ENCODE assay signal across 15 cellular contexts in genomic region chr16:88506723-88507122, GRCh38.
"Had no signal": no experiment of that assay in that cellular context is flagged by ENCODE, and none has a peak within 500 bp of the region (broad histone marks: within the 10 kb centered on the region; RNA-seq: fewer than 3 reads in every experiment).

No MANE protein-coding gene starts in this region.

- H3K9me3 ChIP-seq: lower lobe of right lung, pancreas, sigmoid colon, spleen, thoracic aorta, tibial nerve, upper lobe of left lung had no signal

- H3K4me3 Mint-ChIP-seq: nephron progenitor cell; stimulated activated memory B cell treated with anti-CD40 and anti-IgM and Interleukin-4, amounts not matched to agents 10 μg/mL and 1 μg/mL and 100 μg/mL, for 72 hours had no signal

- H3K36me3 Mint-ChIP-seq: naive thymus-derived CD8-positive, alpha-beta T cell had no signal

- H3K4me1 ChIP-seq: lower lobe of right lung, sigmoid colon, tibial nerve had no signal

- H3K4me3 ChIP-seq: coronary artery, lower lobe of right lung, pancreas, sigmoid colon, spleen, thoracic aorta, tibial nerve, upper lobe of left lung had no signal

- H3K27me3 ChIP-seq: pancreas, spleen, tibial nerve, upper lobe of left lung had no signal

- H3K9me3 Mint-ChIP-seq: naive thymus-derived CD8-positive, alpha-beta T cell; nephron progenitor cell; stimulated activated memory B cell treated with anti-CD40 and anti-IgM and Interleukin-4, amounts not matched to agents 10 μg/mL and 1 μg/mL and 100 μg/mL, for 72 hours had no signal

- ATAC-seq: left ventricle myocardium superior; naive thymus-derived CD8-positive, alpha-beta T cell; pancreas; stimulated activated memory B cell treated with anti-CD40 and anti-IgM and Interleukin-4, amounts not matched to agents 10 μg/mL and 1 μg/mL and 100 μg/mL, for 72 hours; stimulated activated naive CD8-positive, alpha-beta T cell treated with anti-CD3 and anti-CD28 coated beads, Interleukin-15, Interleukin-2, amounts not matched to agents 100 U/mL and 50 U/mL, for 24 hours had no signal

- H3K27me3 Mint-ChIP-seq: naive thymus-derived CD8-positive, alpha-beta T cell; stimulated activated memory B cell treated with anti-CD40 and anti-IgM and Interleukin-4, amounts not matched to agents 10 μg/mL and 1 μg/mL and 100 μg/mL, for 72 hours had no signal

- H3K27ac Mint-ChIP-seq: nephron progenitor cell; stimulated activated memory B cell treated with anti-CD40 and anti-IgM and Interleukin-4, amounts not matched to agents 10 μg/mL and 1 μg/mL and 100 μg/mL, for 72 hours had no signal

- H3K36me3 ChIP-seq: lower lobe of right lung, pancreas, sigmoid colon, thoracic aorta, tibial nerve, upper lobe of left lung had no signal

- DNase-seq: dermis blood vessel endothelial cell; left ventricle myocardium superior; lower lobe of right lung; naive thymus-derived CD8-positive, alpha-beta T cell; nephron progenitor cell; sigmoid colon; spleen; stimulated activated CD4-positive, alpha-beta T cell treated with anti-CD3 and anti-CD28 coated beads, Interleukin-4, amount 100 ng/mL, for 4 hours; stimulated activated naive CD8-positive, alpha-beta T cell treated with anti-CD3 and anti-CD28 coated beads, Interleukin-15, Interleukin-2, amounts not matched to agents 100 U/mL and 50 U/mL, for 24 hours had no signal

- H3K27ac ChIP-seq: coronary artery, lower lobe of right lung, sigmoid colon, spleen, thoracic aorta, tibial nerve, upper lobe of left lung had no signal
